ENCODE assay signal across 8 cellular contexts in genomic region chr7:816300-816750, GRCh38. TPM values are rescaled to one million over a fixed set of nuclear protein-coding genes. Genes with fewer than 3 reads are reported as not detected.
A peak's percentile ranks its signal among the peaks of the same experiment; 100 is the strongest.
DNase-seq lines count a peak whose midpoint lies in the region; ATAC-seq, FAIRE-seq and TF ChIP-seq lines count a peak whose summit lies in the region.

No MANE protein-coding gene starts in this region.

- ATAC-seq in HG02571 (IDR thresholded peaks at IDR 0.05; ENCODE audit: unreplicated experiment): peak; percentile 85

- H3K36me3 Mint-ChIP-seq in activated naive CD4-positive, alpha-beta T cell treated with anti-CD3 and anti-CD28 coated beads for 36 hours (ENCODE audit: low read depth): peaks cover 12% of the 10 kb centered on the region

- CTCF ChIA-PET in activated naive CD4-positive, alpha-beta T cell treated with anti-CD3 and anti-CD28 coated beads for 36 hours (lab: Charles Lee): interaction anchor here (0.8 to 1.9 kb wide), 2 partner anchors 10 to 16 kb away, joined by 4 to 9 read pairs; partner anchors contain the start of gene SUN1

- H3K36me3 ChIP-seq in osteoblast (ENCODE audit: insufficient read depth, low read length) (no peaks in the 10 kb centered on the region), testis (ENCODE audit: low read depth, missing control alignments) (no peaks in the 10 kb centered on the region)

- 0% methylated on average over 1 of the region's 51 CpGs for WGBS in testis, 2 donors

- H3K27me3 ChIP-seq in osteoblast (ENCODE audit: insufficient read depth, low read length) (no peaks in the 10 kb centered on the region), testis (no peaks in the 10 kb centered on the region)

- peak overlapping the region; percentile 81 for H3K4me3 Mint-ChIP-seq in activated naive CD4-positive, alpha-beta T cell treated with anti-CD3 and anti-CD28 coated beads for 36 hours

- peak; percentile 80 for TF ChIP-seq POLR2A in testis (IDR thresholded peaks at IDR 0.05)

- H3K9me3 Mint-ChIP-seq in activated naive CD4-positive, alpha-beta T cell treated with anti-CD3 and anti-CD28 coated beads for 36 hours: no peaks in the 10 kb centered on the region

- intact Hi-C loops in activated naive CD4-positive, alpha-beta T cell treated with anti-CD3 and anti-CD28 coated beads for 36 hours (cut with micrococcal nuclease): loop anchor here (1.0 to 10.0 kb wide), 5 partner anchors 16 to 668 kb away; partner anchors contain the start of genes COX19, GET4, SUN1 and ZFAND2A
- intact Hi-C loops in testis (cut with DNase I; ENCODE audit: low total_unique reads): no loop called here

- H3K9me3 ChIP-seq in osteoblast (ENCODE audit: low read depth, low read length): no peaks in the 10 kb centered on the region
- H3K9me3 ChIP-seq in testis: no peaks in the 10 kb centered on the region

- no peak for FAIRE-seq in frontal cortex (lab: Jason Lieb, UNC)

- H3K79me2 ChIP-seq in osteoblast (ENCODE audit: insufficient read depth, low read length): peaks cover 47% of the 10 kb centered on the region

- peak overlapping the region; percentile 89 for H3K4me2 ChIP-seq in osteoblast (ENCODE audit: insufficient read depth, low read length)

- H2AFZ ChIP-seq in osteoblast (ENCODE audit: low read length): no peak overlapping the region

- H3K4me1 Mint-ChIP-seq in activated naive CD4-positive, alpha-beta T cell treated with anti-CD3 and anti-CD28 coated beads for 36 hours (ENCODE audit: low read depth): peaks cover 61% of the 10 kb centered on the region

- H4K20me1 ChIP-seq in osteoblast (ENCODE audit: insufficient read depth, low read length): peaks cover 24% of the 10 kb centered on the region

- DNase-seq in NCI-H1048 (lab: John Stamatoyannopoulos, UW) (peak; percentile 95), SK-MEL-5 (ENCODE audit: low read depth, low spot score) (peak; percentile 98), frontal cortex (ENCODE audit: low spot score in 2 of 2) (peak; percentile 100), osteoblast (ENCODE audit: insufficient read length, low spot score, missing footprints) (peak; percentile 100), testis (peak; percentile 98)
- peak; percentile 98 for DNase-seq in activated naive CD4-positive, alpha-beta T cell treated with anti-CD3 and anti-CD28 coated beads for 36 hours

- H3K27ac ChIP-seq in osteoblast (ENCODE audit: low read depth, low read length): no peak overlapping the region
- peak overlapping the region; percentile 16 to 81 for H3K27ac ChIP-seq in testis

- H3K27me3 Mint-ChIP-seq in activated naive CD4-positive, alpha-beta T cell treated with anti-CD3 and anti-CD28 coated beads for 36 hours (ENCODE audit: low read depth): peaks cover 5% of the 10 kb centered on the region

- in situ Hi-C loops in SK-MEL-5 (cut with HindIII; ENCODE audit: low pct_unique_long_range_greater_than_20kb, low sequenced_read_pairs): no loop called here

- H3K4me1 ChIP-seq in osteoblast (ENCODE audit: insufficient read depth, low read length) (peaks cover 34% of the 10 kb centered on the region), testis (peaks cover 17% of the 10 kb centered on the region)

- TF ChIP-seq CTCF in osteoblast (IDR thresholded peaks at IDR 0.05; ENCODE audit: extremely low read depth, low read depth, low read length) (no peak), testis (IDR thresholded peaks at IDR 0.05) (no peak)

- no peak overlapping the region for H3K27ac Mint-ChIP-seq in activated naive CD4-positive, alpha-beta T cell treated with anti-CD3 and anti-CD28 coated beads for 36 hours

- peak overlapping the region; percentile 94 for H3K4me3 ChIP-seq in GM08714 (ENCODE audit: low read length)
- H3K4me3 ChIP-seq in osteoblast (ENCODE audit: insufficient read depth, low read length): peak overlapping the region; percentile 88
- peak overlapping the region; percentile 59 to 91 for H3K4me3 ChIP-seq in testis

RNA-seq across cellular contexts. Expression of gene SUN1, which starts 16.0 kb away (rescaled TPM):
- 56.5 and 66.3 TPM in 2 replicates for total RNA-seq in SK-MEL-5 (2014; rRNA removed; shearing (Covaris generic))
- 213 and 222 TPM in 2 replicates for polyA plus RNA-seq in SK-MEL-5 (2015; cell fraction: cytosol; rRNA removed)
- 458 and 599 TPM in 2 replicates for polyA plus RNA-seq in SK-MEL-5 (2015; cell fraction: nucleus; rRNA removed)
- total RNA-seq in activated naive CD4-positive, alpha-beta T cell treated with anti-CD3 and anti-CD28 coated beads for 36 hours: 10 to 100 TPM; 67.8 to 74.4 TPM
- total RNA-seq in frontal cortex (103 TPM), osteoblast (109 and 126 TPM in 2 replicates), testis (100 to 1,000 TPM; 167 to 213 TPM)
- polyA plus RNA-seq in testis (ENCODE audit: insufficient read depth, low read depth, low replicate concordance): 173 TPM
